16 cellular contexts compared by ENCODE assay signal in the genomic region with DNA sequence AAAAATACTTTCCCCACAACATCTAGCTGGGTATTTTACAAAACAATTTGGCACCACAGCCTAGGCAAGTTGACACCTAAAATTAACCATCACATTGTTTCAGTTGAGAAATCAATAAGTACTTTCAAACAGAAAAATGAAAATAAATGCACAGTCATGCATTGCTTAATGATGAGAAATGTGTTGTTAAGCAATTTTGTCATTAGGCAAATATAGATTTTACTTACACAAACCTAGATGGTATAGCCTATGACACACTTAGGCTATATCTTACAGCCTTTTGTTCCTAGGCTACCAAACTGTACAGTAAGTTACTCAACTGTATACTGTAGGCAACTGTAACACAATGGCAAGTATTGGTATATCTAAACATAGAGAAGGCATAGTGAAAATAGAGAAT.
"Had no signal": no experiment of that assay in that cellular context is flagged by ENCODE, and none has a peak within 500 bp of the region (broad histone marks: within the 10 kb centered on the region; RNA-seq: fewer than 3 reads in every experiment).

No MANE protein-coding gene starts in this region.

- H3K9me3 ChIP-seq: left ventricle myocardium inferior had no signal

- ATAC-seq: naive thymus-derived CD8-positive, alpha-beta T cell had no signal

- H3K4me2 ChIP-seq: hepatocyte had no signal

- H3K79me2 ChIP-seq: hepatocyte had no signal

- H3K27me3 ChIP-seq: brain microvascular endothelial cell, hepatocyte had no signal

- H3K27ac ChIP-seq: brain microvascular endothelial cell, hepatocyte, left ventricle myocardium inferior had no signal

- H3K4me3 ChIP-seq: hepatocyte, left ventricle myocardium inferior had no signal

- H3K4me1 ChIP-seq: left ventricle myocardium inferior had no signal

- H3K36me3 ChIP-seq: brain microvascular endothelial cell, left ventricle myocardium inferior had no signal

- H2AFZ ChIP-seq: hepatocyte had no signal

- DNase-seq: activated CD4-positive, CD25-positive, alpha-beta regulatory T cell treated with anti-CD3 and anti-CD28 coated beads, Interleukin-2, amount 50 U/mL, for 72 hours; activated naive CD4-positive, alpha-beta T cell; anterior cingulate cortex; dermis blood vessel endothelial cell; erythroblast; islet precursor cell; left ventricle myocardium inferior; naive thymus-derived CD8-positive, alpha-beta T cell; posterior cingulate gyrus; retina; stimulated activated CD4-positive, alpha-beta T cell treated with anti-CD3 and anti-CD28 coated beads, Interleukin-4, amount 100 ng/mL, for 4 hours; stimulated activated CD8-positive, alpha-beta memory T cell treated with anti-CD3 and anti-CD28 coated beads, Interleukin-4, amount 100 ng/mL, for 48 hours; stimulated activated naive CD4-positive, alpha-beta T cell treated with Interleukin-2 at 50 U/mL for 16 hours; substantia nigra had no signal
